ENCODE assay signal across 9 cellular contexts in genomic region chr5:80569086-80569960, GRCh38. TPM values are rescaled to one million over a fixed set of nuclear protein-coding genes. Genes with fewer than 3 reads are reported as not detected.
DNase-seq lines count a peak whose midpoint lies in the region; ATAC-seq and TF ChIP-seq lines count a peak whose summit lies in the region.
"Had no signal": no experiment of that assay in that cellular context is flagged by ENCODE, and none has a peak within 500 bp of the region (broad histone marks: within the 10 kb centered on the region; RNA-seq: fewer than 3 reads in every experiment).

No MANE protein-coding gene starts in this region.

- no peak overlapping the region for H3K4me3 Mint-ChIP-seq in activated naive CD4-positive, alpha-beta T cell treated with anti-CD3 and anti-CD28 coated beads, Interleukin-2, amount 50 U/mL, for 24 hours
- H3K4me3 Mint-ChIP-seq in activated naive CD8-positive, alpha-beta T cell treated with anti-CD3 and anti-CD28 coated beads, Interleukin-2, amount 50 U/mL, for 24 hours = peak overlapping the region; percentile 21

- peaks cover 4% of the 10 kb centered on the region for H3K4me1 Mint-ChIP-seq in activated naive CD4-positive, alpha-beta T cell treated with anti-CD3 and anti-CD28 coated beads, Interleukin-2, amount 50 U/mL, for 24 hours
- H3K4me1 Mint-ChIP-seq in activated naive CD8-positive, alpha-beta T cell treated with anti-CD3 and anti-CD28 coated beads, Interleukin-2, amount 50 U/mL, for 24 hours = no peaks in the 10 kb centered on the region

- H3K9me3 ChIP-seq in thymus (ENCODE audit: control insufficient read depth) = no peaks in the 10 kb centered on the region

- 3% methylated on average over 89 of the region's 89 CpGs for WGBS in thymus

- peaks cover 21% of the 10 kb centered on the region for H3K27me3 ChIP-seq in kidney epithelial cell (ENCODE audit: control insufficient read depth, insufficient read depth, low read length)
- H3K27me3 ChIP-seq in thymus (ENCODE audit: control insufficient read depth, insufficient read depth) = peaks cover 43% of the 10 kb centered on the region

- no peak for DNase-seq in activated naive CD4-positive, alpha-beta T cell treated with anti-CD3 and anti-CD28 coated beads, Interleukin-2, amount 50 U/mL, for 16 hours
- DNase-seq in activated naive CD8-positive, alpha-beta T cell treated with anti-CD3 and anti-CD28 coated beads, Interleukin-2, amount 50 U/mL, for 24 hours = peak; percentile 2
- DNase-seq in kidney epithelial cell (ENCODE audit: low read depth) = no peak
- DNase-seq in NCI-H446 (lab: John Stamatoyannopoulos, UW) = no peak
- DNase-seq in NAMALWA (ENCODE audit: low spot score) = no peak
- DNase-seq: GDM1 had no signal

- TF ChIP-seq CTCF in kidney epithelial cell (IDR thresholded peaks at IDR 0.05; ENCODE audit: insufficient read depth, low read length, poor library complexity, severe bottlenecking) = no peak

- peak overlapping the region; percentile 30 for H3K27ac Mint-ChIP-seq in activated naive CD4-positive, alpha-beta T cell treated with anti-CD3 and anti-CD28 coated beads, Interleukin-2, amount 50 U/mL, for 24 hours
- H3K27ac Mint-ChIP-seq in activated naive CD8-positive, alpha-beta T cell treated with anti-CD3 and anti-CD28 coated beads, Interleukin-2, amount 50 U/mL, for 24 hours = no peak overlapping the region

- H3K27ac ChIP-seq in thymus (ENCODE audit: low read depth) = no peak overlapping the region

- ATAC-seq in activated naive CD8-positive, alpha-beta T cell treated with anti-CD3 and anti-CD28 coated beads, Interleukin-2, amount 50 U/mL, for 24 hours = no peak
- no peak for ATAC-seq in GM18907 (IDR thresholded peaks at IDR 0.05; ENCODE audit: unreplicated experiment)

- no peaks in the 10 kb centered on the region for H3K36me3 ChIP-seq in kidney epithelial cell (ENCODE audit: control insufficient read depth, insufficient read depth, low read length)
- no peaks in the 10 kb centered on the region for H3K36me3 ChIP-seq in thymus (ENCODE audit: control insufficient read depth, insufficient read depth)

- no peaks in the 10 kb centered on the region for H3K4me1 ChIP-seq in thymus (ENCODE audit: control insufficient read depth, insufficient read depth, low read length)

- H3K27me3 Mint-ChIP-seq in activated naive CD4-positive, alpha-beta T cell treated with anti-CD3 and anti-CD28 coated beads, Interleukin-2, amount 50 U/mL, for 24 hours = peaks cover 52% of the 10 kb centered on the region
- peaks cover 63% of the 10 kb centered on the region for H3K27me3 Mint-ChIP-seq in activated naive CD8-positive, alpha-beta T cell treated with anti-CD3 and anti-CD28 coated beads, Interleukin-2, amount 50 U/mL, for 24 hours

- H3K4me3 ChIP-seq in kidney epithelial cell (ENCODE audit: low read depth, low read length) = peak overlapping the region; percentile 46
- peak overlapping the region; percentile 39 for H3K4me3 ChIP-seq in thymus (ENCODE audit: low read length)

- no peaks in the 10 kb centered on the region for H3K9me3 Mint-ChIP-seq in activated naive CD4-positive, alpha-beta T cell treated with anti-CD3 and anti-CD28 coated beads, Interleukin-2, amount 50 U/mL, for 24 hours
- no peaks in the 10 kb centered on the region for H3K9me3 Mint-ChIP-seq in activated naive CD8-positive, alpha-beta T cell treated with anti-CD3 and anti-CD28 coated beads, Interleukin-2, amount 50 U/mL, for 24 hours

- no peaks in the 10 kb centered on the region for H3K36me3 Mint-ChIP-seq in activated naive CD4-positive, alpha-beta T cell treated with anti-CD3 and anti-CD28 coated beads, Interleukin-2, amount 50 U/mL, for 24 hours
- H3K36me3 Mint-ChIP-seq in activated naive CD8-positive, alpha-beta T cell treated with anti-CD3 and anti-CD28 coated beads, Interleukin-2, amount 50 U/mL, for 24 hours (ENCODE audit: low read depth) = no peaks in the 10 kb centered on the region

RNA-seq across cellular contexts. Expression of gene ANKRD34B, which starts 0.8 kb away (rescaled TPM):
- total RNA-seq in kidney epithelial cell = 1.5 and 2.2 TPM in 2 replicates
- polyA plus RNA-seq in thymus = 0.59 TPM
